In genomic region chr3:143718463-143718862, GRCh38 we compare ENCODE assay signal across 18 cellular contexts.
"Had no signal": no experiment of that assay in that cellular context is flagged by ENCODE, and none has a peak within 500 bp of the region (broad histone marks: within the 10 kb centered on the region; RNA-seq: fewer than 3 reads in every experiment).

No MANE protein-coding gene starts in this region.

- H3K9me3 ChIP-seq: esophagus squamous epithelium, sigmoid colon, testis had no signal

- H3K4me3 Mint-ChIP-seq: nephron progenitor cell; stimulated activated memory B cell treated with anti-CD40 and anti-IgM and Interleukin-4, amounts not matched to agents 10 μg/mL and 1 μg/mL and 100 μg/mL, for 72 hours had no signal

- ATAC-seq: activated naive CD4-positive, alpha-beta T cell treated with anti-CD3 and anti-CD28 coated beads, Interleukin-2, amount 50 U/mL, for 72 hours; left colon; stimulated activated memory B cell treated with anti-CD40 and anti-IgM and Interleukin-4, amounts not matched to agents 10 μg/mL and 1 μg/mL and 100 μg/mL, for 72 hours had no signal

- H3K27ac ChIP-seq: esophagus squamous epithelium, sigmoid colon, testis had no signal

- H3K27me3 Mint-ChIP-seq: stimulated activated memory B cell treated with anti-CD40 and anti-IgM and Interleukin-4, amounts not matched to agents 10 μg/mL and 1 μg/mL and 100 μg/mL, for 72 hours had no signal

- H3K27ac Mint-ChIP-seq: activated naive CD4-positive, alpha-beta T cell treated with anti-CD3 and anti-CD28 coated beads, Interleukin-2, amount 50 U/mL, for 72 hours; nephron progenitor cell; stimulated activated memory B cell treated with anti-CD40 and anti-IgM and Interleukin-4, amounts not matched to agents 10 μg/mL and 1 μg/mL and 100 μg/mL, for 72 hours had no signal

- FAIRE-seq: bronchial epithelial cell had no signal

- H3K36me3 ChIP-seq: sigmoid colon had no signal

- DNase-seq: activated CD4-positive, CD25-positive, alpha-beta regulatory T cell treated with anti-CD3 and anti-CD28 coated beads, Interleukin-2, amount 50 U/mL, for 72 hours; activated CD8-positive, alpha-beta memory T cell treated with anti-CD3 and anti-CD28 coated beads for 24 hours; activated CD8-positive, alpha-beta memory T cell treated with anti-CD3 and anti-CD28 coated beads, Interleukin-2, amount 50 U/mL, for 48 hours; activated gamma-delta T cell; cerebellar nuclear complex; cortex of kidney; esophagus squamous epithelium; left colon; nephron progenitor cell; occipital lobe; posterior cingulate gyrus; sigmoid colon; stimulated activated CD4-positive, alpha-beta T cell treated with anti-CD3 and anti-CD28 coated beads, Interleukin-4, amount 100 ng/mL, for 4 hours; T1000; testis had no signal

- H3K4me1 Mint-ChIP-seq: stimulated activated memory B cell treated with anti-CD40 and anti-IgM and Interleukin-4, amounts not matched to agents 10 μg/mL and 1 μg/mL and 100 μg/mL, for 72 hours had no signal

- H3K4me1 ChIP-seq: esophagus squamous epithelium, sigmoid colon, testis had no signal

- H3K27me3 ChIP-seq: esophagus squamous epithelium, sigmoid colon, testis had no signal

- H3K4me3 ChIP-seq: esophagus squamous epithelium, sigmoid colon, testis had no signal
